Comparison of ENCODE assay signal across 13 cellular contexts in the genomic region with DNA sequence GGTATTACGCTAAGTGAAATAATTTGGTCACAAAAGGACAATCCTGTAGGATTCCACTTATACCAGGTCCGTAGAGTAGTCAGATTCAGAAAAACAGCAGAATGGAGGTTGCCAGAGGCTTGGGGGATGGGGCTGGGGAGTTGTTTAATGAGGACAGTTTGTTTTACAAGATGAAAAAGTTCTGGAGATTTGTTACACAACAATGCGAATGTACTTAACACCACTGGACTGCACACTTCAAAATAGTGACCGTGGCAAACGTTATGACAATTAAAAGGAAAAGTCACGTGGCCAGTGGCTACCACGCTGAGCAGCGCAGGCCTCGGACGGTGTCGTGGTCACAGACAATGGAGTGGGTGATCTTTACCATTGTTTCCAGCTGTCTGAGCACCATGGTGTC.
DNase-seq lines count a peak whose midpoint lies in the region; ATAC-seq and TF ChIP-seq lines count a peak whose summit lies in the region.
"Had no signal": no experiment of that assay in that cellular context is flagged by ENCODE, and none has a peak within 500 bp of the region (broad histone marks: within the 10 kb centered on the region; RNA-seq: fewer than 3 reads in every experiment).

No MANE protein-coding gene starts in this region.

- peak overlapping the region; percentile 2 for H3K27ac ChIP-seq in AG04450 (ENCODE audit: low read depth, low read length)
- H3K27ac ChIP-seq in GM23338 (ENCODE audit: low read depth): peak overlapping the region; percentile 80; the same call in 1 of the 2 replicates
- H3K27ac ChIP-seq: body of pancreas had no signal

- H3K9me3 ChIP-seq in AG04450 (ENCODE audit: control insufficient read depth, insufficient read depth, low read length): no peaks in the 10 kb centered on the region; the same call in 1 of the 2 replicates
- H3K9me3 ChIP-seq: body of pancreas had no signal

- H3K36me3 Mint-ChIP-seq in GM23338 (ENCODE audit: low read depth) (peaks cover 16% of the 10 kb centered on the region), mesothelial cell of epicardium (peaks cover 8% of the 10 kb centered on the region)
- H3K36me3 Mint-ChIP-seq in activated naive CD8-positive, alpha-beta T cell: peaks cover 5% of the 10 kb centered on the region

- H3K4me2 ChIP-seq in GM23338: peak overlapping the region; percentile 43; the same call in 1 of the 2 replicates

- no peak overlapping the region for H2AFZ ChIP-seq in GM23338

- peaks cover 21% of the 10 kb centered on the region for H3K27me3 Mint-ChIP-seq in GM23338 (ENCODE audit: insufficient read depth, low read depth, poor library complexity)
- H3K27me3 Mint-ChIP-seq in activated naive CD8-positive, alpha-beta T cell: no peaks in the 10 kb centered on the region
- no peaks in the 10 kb centered on the region for H3K27me3 Mint-ChIP-seq in mesothelial cell of epicardium (ENCODE audit: low read depth)
- H3K27me3 Mint-ChIP-seq: IgD-negative memory B cell had no signal

- peaks cover 88% of the 10 kb centered on the region for H3K79me2 ChIP-seq in GM23338 (replicated peaks; ENCODE audit: insufficient read depth)

- H3K27me3 ChIP-seq in AG04450 (ENCODE audit: control insufficient read depth, insufficient read depth, low read length) (no peaks in the 10 kb centered on the region), GM23338 (ENCODE audit: insufficient read depth) (no peaks in the 10 kb centered on the region)
- H3K27me3 ChIP-seq: body of pancreas had no signal

- POLR2A ChIA-PET in AG04450 (lab: Yijun Ruan, JAX): no interaction called here

- peaks cover 12% of the 10 kb centered on the region for H4K20me1 ChIP-seq in GM23338 (replicated peaks; ENCODE audit: insufficient read depth)

- no peaks in the 10 kb centered on the region for H3K9me3 Mint-ChIP-seq in GM23338
- no peaks in the 10 kb centered on the region for H3K9me3 Mint-ChIP-seq in activated naive CD8-positive, alpha-beta T cell (ENCODE audit: low read depth)
- no peaks in the 10 kb centered on the region for H3K9me3 Mint-ChIP-seq in mesothelial cell of epicardium
- H3K9me3 Mint-ChIP-seq: IgD-negative memory B cell had no signal

- peaks cover 59% of the 10 kb centered on the region for H3K4me1 Mint-ChIP-seq in GM23338
- H3K4me1 Mint-ChIP-seq in activated naive CD8-positive, alpha-beta T cell (ENCODE audit: low read depth): peaks cover 61% of the 10 kb centered on the region
- H3K4me1 Mint-ChIP-seq in mesothelial cell of epicardium: peaks cover 65% of the 10 kb centered on the region

- CTCF ChIA-PET in AG04450 (lab: Charles Lee): interaction anchor here (1.1 to 2.4 kb wide), 2 partner anchors 16 to 49 kb away, joined by 3 to 11 read pairs; no protein-coding TSS in a partner anchor

- no peak overlapping the region for H3K4me3 ChIP-seq in AG04450 (ENCODE audit: low read depth, low read length)
- no peak overlapping the region for H3K4me3 ChIP-seq in GM23338
- H3K4me3 ChIP-seq: body of pancreas had no signal

- DNase-seq in AG04450 (ENCODE audit: low read depth, low spot score) (no peak), GM23338 (ENCODE audit: low spot score) (no peak), mesothelial cell of epicardium (ENCODE audit: low spot score in 2 of 2, unreplicated experiment in 2 of 2) (no peak), cerebellar cortex (ENCODE audit: low spot score) (no peak)
- DNase-seq: body of pancreas, posterior cingulate gyrus, SHP77 had no signal

- H3K27ac Mint-ChIP-seq in GM23338: peak overlapping the region; percentile 82
- H3K27ac Mint-ChIP-seq in activated naive CD8-positive, alpha-beta T cell: peak overlapping the region; percentile 89
- peak overlapping the region; percentile 52 for H3K27ac Mint-ChIP-seq in mesothelial cell of epicardium

- peaks cover 48% of the 10 kb centered on the region for H3K4me1 ChIP-seq in GM23338 (ENCODE audit: insufficient read depth)

- TF ChIP-seq CTCF in AG04450 (IDR thresholded peaks at IDR 0.05; ENCODE audit: low read depth, low read length) (no peak), GM23338 (conservative IDR thresholded peaks at IDR 0.05; ENCODE audit: low read depth in 2 of 2) (no peak), mesothelial cell of epicardium (IDR thresholded peaks at IDR 0.05; ENCODE audit: unreplicated experiment) (no peak)

- H3K4me3 Mint-ChIP-seq in GM23338 (no peak overlapping the region), mesothelial cell of epicardium (no peak overlapping the region)
- H3K4me3 Mint-ChIP-seq in activated naive CD8-positive, alpha-beta T cell: peak overlapping the region; percentile 61

- peaks cover 6% of the 10 kb centered on the region; the same call in 1 of the 2 replicates for H3F3A ChIP-seq in GM23338 (replicated peaks; ENCODE audit: low read depth)

- ATAC-seq in GM23338 (no peak), HG02938 (IDR thresholded peaks at IDR 0.05; ENCODE audit: unreplicated experiment) (no peak), HG02571 (IDR thresholded peaks at IDR 0.05; ENCODE audit: unreplicated experiment) (no peak), HG02623 (IDR thresholded peaks at IDR 0.05; ENCODE audit: unreplicated experiment) (no peak)
- ATAC-seq: body of pancreas, esophagus mucosa had no signal

- no peaks in the 10 kb centered on the region for H3K9me2 ChIP-seq in GM23338 (ENCODE audit: insufficient read depth)

- no peaks in the 10 kb centered on the region; the same call in 1 of the 2 replicates for H3K36me3 ChIP-seq in GM23338 (ENCODE audit: insufficient read depth)

TF ChIP-seq in GM23338, 12 proteins besides CTCF, POLR2A, EP300 and RAD21 (continues in another document):
- TF ChIP-seq, protein P1, sequence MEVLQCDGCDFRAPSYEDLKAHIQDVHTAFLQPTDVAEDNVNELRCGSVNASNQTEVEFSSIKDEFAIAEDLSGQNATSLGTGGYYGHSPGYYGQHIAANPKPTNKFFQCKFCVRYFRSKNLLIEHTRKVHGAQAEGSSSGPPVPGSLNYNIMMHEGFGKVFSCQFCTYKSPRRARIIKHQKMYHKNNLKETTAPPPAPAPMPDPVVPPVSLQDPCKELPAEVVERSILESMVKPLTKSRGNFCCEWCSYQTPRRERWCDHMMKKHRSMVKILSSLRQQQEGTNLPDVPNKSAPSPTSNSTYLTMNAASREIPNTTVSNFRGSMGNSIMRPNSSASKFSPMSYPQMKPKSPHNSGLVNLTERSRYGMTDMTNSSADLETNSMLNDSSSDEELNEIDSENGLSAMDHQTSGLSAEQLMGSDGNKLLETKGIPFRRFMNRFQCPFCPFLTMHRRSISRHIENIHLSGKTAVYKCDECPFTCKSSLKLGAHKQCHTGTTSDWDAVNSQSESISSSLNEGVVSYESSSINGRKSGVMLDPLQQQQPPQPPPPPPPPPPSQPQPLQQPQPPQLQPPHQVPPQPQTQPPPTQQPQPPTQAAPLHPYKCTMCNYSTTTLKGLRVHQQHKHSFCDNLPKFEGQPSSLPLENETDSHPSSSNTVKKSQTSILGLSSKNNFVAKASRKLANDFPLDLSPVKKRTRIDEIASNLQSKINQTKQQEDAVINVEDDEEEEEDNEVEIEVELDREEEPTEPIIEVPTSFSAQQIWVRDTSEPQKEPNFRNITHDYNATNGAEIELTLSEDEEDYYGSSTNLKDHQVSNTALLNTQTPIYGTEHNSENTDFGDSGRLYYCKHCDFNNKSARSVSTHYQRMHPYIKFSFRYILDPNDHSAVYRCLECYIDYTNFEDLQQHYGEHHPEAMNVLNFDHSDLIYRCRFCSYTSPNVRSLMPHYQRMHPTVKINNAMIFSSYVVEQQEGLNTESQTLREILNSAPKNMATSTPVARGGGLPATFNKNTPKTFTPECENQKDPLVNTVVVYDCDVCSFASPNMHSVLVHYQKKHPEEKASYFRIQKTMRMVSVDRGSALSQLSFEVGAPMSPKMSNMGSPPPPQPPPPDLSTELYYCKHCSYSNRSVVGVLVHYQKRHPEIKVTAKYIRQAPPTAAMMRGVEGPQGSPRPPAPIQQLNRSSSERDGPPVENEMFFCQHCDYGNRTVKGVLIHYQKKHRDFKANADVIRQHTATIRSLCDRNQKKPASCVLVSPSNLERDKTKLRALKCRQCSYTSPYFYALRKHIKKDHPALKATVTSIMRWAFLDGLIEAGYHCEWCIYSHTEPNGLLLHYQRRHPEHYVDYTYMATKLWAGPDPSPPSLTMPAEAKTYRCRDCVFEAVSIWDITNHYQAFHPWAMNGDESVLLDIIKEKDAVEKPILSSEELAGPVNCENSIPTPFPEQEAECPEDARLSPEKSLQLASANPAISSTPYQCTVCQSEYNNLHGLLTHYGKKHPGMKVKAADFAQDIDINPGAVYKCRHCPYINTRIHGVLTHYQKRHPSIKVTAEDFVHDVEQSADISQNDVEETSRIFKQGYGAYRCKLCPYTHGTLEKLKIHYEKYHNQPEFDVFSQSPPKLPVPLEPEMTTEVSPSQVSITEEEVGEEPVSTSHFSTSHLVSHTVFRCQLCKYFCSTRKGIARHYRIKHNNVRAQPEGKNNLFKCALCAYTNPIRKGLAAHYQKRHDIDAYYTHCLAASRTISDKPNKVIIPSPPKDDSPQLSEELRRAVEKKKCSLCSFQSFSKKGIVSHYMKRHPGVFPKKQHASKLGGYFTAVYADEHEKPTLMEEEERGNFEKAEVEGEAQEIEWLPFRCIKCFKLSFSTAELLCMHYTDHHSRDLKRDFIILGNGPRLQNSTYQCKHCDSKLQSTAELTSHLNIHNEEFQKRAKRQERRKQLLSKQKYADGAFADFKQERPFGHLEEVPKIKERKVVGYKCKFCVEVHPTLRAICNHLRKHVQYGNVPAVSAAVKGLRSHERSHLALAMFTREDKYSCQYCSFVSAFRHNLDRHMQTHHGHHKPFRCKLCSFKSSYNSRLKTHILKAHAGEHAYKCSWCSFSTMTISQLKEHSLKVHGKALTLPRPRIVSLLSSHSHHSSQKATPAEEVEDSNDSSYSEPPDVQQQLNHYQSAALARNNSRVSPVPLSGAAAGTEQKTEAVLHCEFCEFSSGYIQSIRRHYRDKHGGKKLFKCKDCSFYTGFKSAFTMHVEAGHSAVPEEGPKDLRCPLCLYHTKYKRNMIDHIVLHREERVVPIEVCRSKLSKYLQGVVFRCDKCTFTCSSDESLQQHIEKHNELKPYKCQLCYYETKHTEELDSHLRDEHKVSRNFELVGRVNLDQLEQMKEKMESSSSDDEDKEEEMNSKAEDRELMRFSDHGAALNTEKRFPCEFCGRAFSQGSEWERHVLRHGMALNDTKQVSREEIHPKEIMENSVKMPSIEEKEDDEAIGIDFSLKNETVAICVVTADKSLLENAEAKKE (CRISPR knock-in tag; IDR thresholded peaks at IDR 0.05): no peak
- TF ChIP-seq NANOG (IDR thresholded peaks at IDR 0.05; ENCODE audit: borderline replicate concordance): no peak
